ENCODE assay signal across 1 cellular context in the genomic region with DNA sequence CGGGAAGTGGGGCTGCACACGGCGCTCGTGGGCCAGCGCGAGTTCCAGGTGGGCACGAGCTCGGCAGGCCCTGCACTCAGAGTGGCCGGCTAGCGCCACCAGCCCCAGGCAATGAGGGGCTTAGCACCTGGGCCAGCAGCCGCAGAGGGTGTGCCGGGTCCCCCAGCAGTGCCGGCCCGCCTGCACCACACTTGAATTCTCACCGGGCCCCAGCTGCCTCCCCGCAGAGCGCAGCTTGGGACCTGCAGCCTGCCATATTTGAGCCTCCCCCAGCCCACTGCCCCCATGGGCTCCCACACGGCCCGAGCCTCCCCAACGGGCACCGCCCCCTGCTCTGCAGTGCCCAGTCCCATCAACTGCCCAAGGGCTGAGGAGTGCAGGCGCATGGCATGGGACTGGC.
TF ChIP-seq lines count a peak whose summit lies in the region.

No MANE protein-coding gene starts in this region.

TF ChIP-seq in K562, 482 proteins besides CTCF, POLR2A, EP300 and RAD21 (continued from another document):
- TF ChIP-seq, protein P1, sequence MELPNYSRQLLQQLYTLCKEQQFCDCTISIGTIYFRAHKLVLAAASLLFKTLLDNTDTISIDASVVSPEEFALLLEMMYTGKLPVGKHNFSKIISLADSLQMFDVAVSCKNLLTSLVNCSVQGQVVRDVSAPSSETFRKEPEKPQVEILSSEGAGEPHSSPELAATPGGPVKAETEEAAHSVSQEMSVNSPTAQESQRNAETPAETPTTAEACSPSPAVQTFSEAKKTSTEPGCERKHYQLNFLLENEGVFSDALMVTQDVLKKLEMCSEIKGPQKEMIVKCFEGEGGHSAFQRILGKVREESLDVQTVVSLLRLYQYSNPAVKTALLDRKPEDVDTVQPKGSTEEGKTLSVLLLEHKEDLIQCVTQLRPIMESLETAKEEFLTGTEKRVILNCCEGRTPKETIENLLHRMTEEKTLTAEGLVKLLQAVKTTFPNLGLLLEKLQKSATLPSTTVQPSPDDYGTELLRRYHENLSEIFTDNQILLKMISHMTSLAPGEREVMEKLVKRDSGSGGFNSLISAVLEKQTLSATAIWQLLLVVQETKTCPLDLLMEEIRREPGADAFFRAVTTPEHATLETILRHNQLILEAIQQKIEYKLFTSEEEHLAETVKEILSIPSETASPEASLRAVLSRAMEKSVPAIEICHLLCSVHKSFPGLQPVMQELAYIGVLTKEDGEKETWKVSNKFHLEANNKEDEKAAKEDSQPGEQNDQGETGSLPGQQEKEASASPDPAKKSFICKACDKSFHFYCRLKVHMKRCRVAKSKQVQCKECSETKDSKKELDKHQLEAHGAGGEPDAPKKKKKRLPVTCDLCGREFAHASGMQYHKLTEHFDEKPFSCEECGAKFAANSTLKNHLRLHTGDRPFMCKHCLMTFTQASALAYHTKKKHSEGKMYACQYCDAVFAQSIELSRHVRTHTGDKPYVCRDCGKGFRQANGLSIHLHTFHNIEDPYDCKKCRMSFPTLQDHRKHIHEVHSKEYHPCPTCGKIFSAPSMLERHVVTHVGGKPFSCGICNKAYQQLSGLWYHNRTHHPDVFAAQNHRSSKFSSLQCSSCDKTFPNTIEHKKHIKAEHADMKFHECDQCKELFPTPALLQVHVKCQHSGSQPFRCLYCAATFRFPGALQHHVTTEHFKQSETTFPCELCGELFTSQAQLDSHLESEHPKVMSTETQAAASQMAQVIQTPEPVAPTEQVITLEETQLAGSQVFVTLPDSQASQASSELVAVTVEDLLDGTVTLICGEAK (IDR thresholded peaks at IDR 0.05): no peak
- TF ChIP-seq, protein P1 (CRISPR knock-in tag; IDR thresholded peaks at IDR 0.05): no peak
TF ChIP-seq in K562: peak in this region for 1.
